In the genomic region with DNA sequence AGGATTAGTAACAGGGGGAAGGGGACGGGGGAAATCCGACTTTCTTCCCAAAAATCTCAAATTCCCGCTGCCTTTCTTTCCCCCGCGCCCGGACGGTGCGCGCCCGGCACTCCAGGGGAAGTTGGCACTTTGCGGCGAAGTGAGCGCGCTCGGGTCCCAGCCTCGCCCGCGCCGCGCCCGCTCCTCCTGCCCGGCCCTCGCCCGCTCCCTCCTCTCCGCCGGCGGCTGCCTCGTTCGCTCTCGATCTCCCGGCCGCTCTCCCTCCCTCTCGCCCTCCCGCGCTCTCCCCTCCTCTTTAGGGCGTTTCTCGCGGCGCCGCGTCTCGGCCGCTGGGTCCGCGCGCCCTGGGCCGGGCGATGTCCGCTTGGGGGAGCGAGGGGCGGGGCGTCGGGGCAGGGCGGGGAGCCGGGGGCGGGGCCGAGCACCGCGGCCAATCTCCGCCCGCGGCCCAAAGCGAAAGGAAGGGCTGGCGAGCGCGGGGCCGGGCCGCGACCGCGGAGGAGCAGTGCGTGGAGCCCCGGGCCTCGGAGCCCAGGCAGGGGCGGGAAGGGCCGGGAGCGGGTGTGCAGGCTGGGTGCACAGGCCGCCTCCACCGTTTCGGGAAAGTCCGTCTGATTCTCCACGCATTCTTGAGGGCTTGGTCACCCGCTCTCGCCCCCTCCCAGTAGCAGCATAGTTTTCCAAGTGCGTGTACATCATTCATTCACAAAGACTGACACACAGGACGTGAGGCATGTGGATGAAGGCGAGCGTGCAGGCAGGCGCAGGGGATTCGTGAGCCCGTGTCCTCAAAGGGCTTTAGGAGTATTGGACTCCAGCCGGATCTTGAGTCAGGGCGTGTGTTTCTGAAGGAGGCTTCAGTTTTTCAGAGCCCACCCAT, we compare ENCODE assay signal across 1 cellular context.
A peak's percentile ranks its signal among the peaks of the same experiment; 100 is the strongest.
TF ChIP-seq lines count a peak whose summit lies in the region.

No MANE protein-coding gene starts in this region.

TF ChIP-seq in H1, 55 proteins besides CTCF, POLR2A, EP300 and RAD21:
- TF ChIP-seq CREB1 (IDR thresholded peaks at IDR 0.05) (peak; percentile 25; the same call in 1 of the 2 replicates), TAF1 (IDR thresholded peaks at IDR 0.05; ENCODE audit: low read depth, low read length) (0 out of 2 replicates have a peak, but pooled peaks have one; percentile 47), GTF2F1 (IDR thresholded peaks at IDR 0.05; ENCODE audit: borderline replicate concordance, low read depth, low read length) (no peak), GABPA (IDR thresholded peaks at IDR 0.05; ENCODE audit: borderline replicate concordance, insufficient read depth, low read length) (peak; percentile 58), ASH2L (IDR thresholded peaks at IDR 0.05; ENCODE audit: low read length) (peak; percentile 100), EGR1 (IDR thresholded peaks at IDR 0.05; ENCODE audit: borderline replicate concordance, low read depth, low read length) (peak; percentile 87), PHF8 (conservative IDR thresholded peaks at IDR 0.05; ENCODE audit: low read depth, low read length) (peak; percentile 68; the same call in 1 of the 2 replicates), KDM4A (IDR thresholded peaks at IDR 0.05; ENCODE audit: low read depth, low read length, severe bottlenecking) (peak; percentile 83), SIRT6 (IDR thresholded peaks at IDR 0.05; ENCODE audit: low read length) (no peak), SP2 (IDR thresholded peaks at IDR 0.05; ENCODE audit: low read length) (no peak), SUZ12 (IDR thresholded peaks at IDR 0.05; ENCODE audit: low read length) (peak; percentile 61; the same call in 1 of the 2 replicates), SP4 (IDR thresholded peaks at IDR 0.05; ENCODE audit: low read length) (0 out of 2 replicates have a peak, but pooled peaks have one; percentile 46), POLR2AphosphoS5 (IDR thresholded peaks at IDR 0.05; ENCODE audit: low read depth, low read length) (0 out of 2 replicates have a peak, but pooled peaks have one; percentile 6), BACH1 (IDR thresholded peaks at IDR 0.05; ENCODE audit: low read length) (no peak), SIN3A (conservative IDR thresholded peaks at IDR 0.05 in 1 of 2, IDR thresholded peaks at IDR 0.05 in 1 of 2; ENCODE audit: low read depth in 1 of 2, low read length in 2 of 2) (peak in 1 of 2 experiments; percentile 48; a peak in 1 of 4 replicates), TEAD4 (IDR thresholded peaks at IDR 0.05; ENCODE audit: low read depth, low read length) (peak; percentile 26; the same call in 1 of the 2 replicates), CHD2 (IDR thresholded peaks at IDR 0.05; ENCODE audit: low read length) (peak; percentile 65), CTBP2 (IDR thresholded peaks at IDR 0.05; ENCODE audit: borderline replicate concordance, insufficient read depth, insufficient read length, low read length) (peak; percentile 98), KDM1A (IDR thresholded peaks at IDR 0.05; ENCODE audit: borderline replicate concordance, low read length) (no peak), SAP30 (IDR thresholded peaks at IDR 0.05; ENCODE audit: insufficient read depth, insufficient replicate concordance, low read length) (no peak), CBX5 (IDR thresholded peaks at IDR 0.05; ENCODE audit: low read depth, low read length) (no peak), RBBP5 (IDR thresholded peaks at IDR 0.05; ENCODE audit: borderline replicate concordance, low read depth, low read length) (peak; percentile 100), SP1 (IDR thresholded peaks at IDR 0.05; ENCODE audit: low read depth, low read length) (0 out of 2 replicates have a peak, but pooled peaks have one; percentile 21), HDAC2 (IDR thresholded peaks at IDR 0.05; ENCODE audit: borderline replicate concordance in 1 of 2, low read depth in 2 of 2, low read length in 2 of 2) (0 out of 4 replicates have a peak, but pooled peaks of 1 of the 2 experiments have one; percentile 21), HDAC6 (IDR thresholded peaks at IDR 0.05; ENCODE audit: low read depth, low read length) (no peak), EZH2 (IDR thresholded peaks at IDR 0.05; ENCODE audit: low read depth, low read length, severe bottlenecking) (peak; percentile 31), YY1 (IDR thresholded peaks at IDR 0.05; ENCODE audit: low read depth, low read length) (peak; percentile 60; the same call in 1 of the 2 replicates), BCL11A (IDR thresholded peaks at IDR 0.05; ENCODE audit: low read depth in 2 of 2, low read length in 2 of 2) (no peak)
- TF ChIP-seq, protein P1, sequence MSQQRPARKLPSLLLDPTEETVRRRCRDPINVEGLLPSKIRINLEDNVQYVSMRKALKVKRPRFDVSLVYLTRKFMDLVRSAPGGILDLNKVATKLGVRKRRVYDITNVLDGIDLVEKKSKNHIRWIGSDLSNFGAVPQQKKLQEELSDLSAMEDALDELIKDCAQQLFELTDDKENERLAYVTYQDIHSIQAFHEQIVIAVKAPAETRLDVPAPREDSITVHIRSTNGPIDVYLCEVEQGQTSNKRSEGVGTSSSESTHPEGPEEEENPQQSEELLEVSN (IDR thresholded peaks at IDR 0.05), result peak; percentile 40; the same call in 1 of the 2 replicates
- TF ChIP-seq, protein P2, sequence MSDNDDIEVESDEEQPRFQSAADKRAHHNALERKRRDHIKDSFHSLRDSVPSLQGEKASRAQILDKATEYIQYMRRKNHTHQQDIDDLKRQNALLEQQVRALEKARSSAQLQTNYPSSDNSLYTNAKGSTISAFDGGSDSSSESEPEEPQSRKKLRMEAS (IDR thresholded peaks at IDR 0.05), result peak; percentile 68
- TF ChIP-seq, protein P3, sequence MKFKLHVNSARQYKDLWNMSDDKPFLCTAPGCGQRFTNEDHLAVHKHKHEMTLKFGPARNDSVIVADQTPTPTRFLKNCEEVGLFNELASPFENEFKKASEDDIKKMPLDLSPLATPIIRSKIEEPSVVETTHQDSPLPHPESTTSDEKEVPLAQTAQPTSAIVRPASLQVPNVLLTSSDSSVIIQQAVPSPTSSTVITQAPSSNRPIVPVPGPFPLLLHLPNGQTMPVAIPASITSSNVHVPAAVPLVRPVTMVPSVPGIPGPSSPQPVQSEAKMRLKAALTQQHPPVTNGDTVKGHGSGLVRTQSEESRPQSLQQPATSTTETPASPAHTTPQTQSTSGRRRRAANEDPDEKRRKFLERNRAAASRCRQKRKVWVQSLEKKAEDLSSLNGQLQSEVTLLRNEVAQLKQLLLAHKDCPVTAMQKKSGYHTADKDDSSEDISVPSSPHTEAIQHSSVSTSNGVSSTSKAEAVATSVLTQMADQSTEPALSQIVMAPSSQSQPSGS (IDR thresholded peaks at IDR 0.05; ENCODE audit: low read length), result no peak
